ENCODE assay signal across 30 cellular contexts in genomic region chr12:126763359-126763758, GRCh38.
"Had no signal": no experiment of that assay in that cellular context is flagged by ENCODE, and none has a peak within 500 bp of the region (broad histone marks: within the 10 kb centered on the region; RNA-seq: fewer than 3 reads in every experiment).

No MANE protein-coding gene starts in this region.

- ATAC-seq: activated CD8-positive, alpha-beta T cell treated with anti-CD3 and anti-CD28 coated beads, Interleukin-2, amount 10 ng/mL, durations not matched to agents 7 days and 5 days; activated naive CD8-positive, alpha-beta T cell treated with anti-CD3 and anti-CD28 coated beads, Interleukin-2, amount 50 U/mL, for 24 hours; K562; Panc1 had no signal

- H3K27ac Mint-ChIP-seq: activated CD8-positive, alpha-beta T cell treated with anti-CD3 and anti-CD28 coated beads, Interleukin-2, amount 10 ng/mL, durations not matched to agents 7 days and 5 days; activated naive CD8-positive, alpha-beta T cell; activated naive CD8-positive, alpha-beta T cell treated with anti-CD3 and anti-CD28 coated beads, Interleukin-2, amount 50 U/mL, for 24 hours; activated T-cell treated with anti-CD3 and anti-CD28 coated beads, Interleukin-2, amount 50 U/mL, for 24 hours; brain had no signal

- DNase-seq: activated CD4-positive, alpha-beta T cell treated with anti-CD3 and anti-CD28 coated beads for 1 hour; activated CD4-positive, alpha-beta T cell treated with anti-CD3 and anti-CD28 coated beads for 48 hours; activated CD4-positive, CD25-positive, alpha-beta regulatory T cell; activated CD8-positive, alpha-beta T cell treated with anti-CD3 and anti-CD28 coated beads, Interleukin-2, amount 10 ng/mL, durations not matched to agents 7 days and 5 days; activated gamma-delta T cell treated with Interleukin-2 at 50 U/mL for 16 hours; activated naive CD4-positive, alpha-beta T cell treated with anti-CD3 and anti-CD28 coated beads for 36 hours; activated naive CD8-positive, alpha-beta T cell treated with anti-CD3 and anti-CD28 coated beads, Interleukin-2, amount 50 U/mL, for 24 hours; activated T-cell treated with anti-CD3 and anti-CD28 coated beads, Interleukin-2, amount 50 U/mL, for 24 hours; anterior cingulate cortex; caudate nucleus; NCI-H1092 treated with DMSO at 0.1 percent for 48 hours; NCI-H1417; NCI-H146; NCI-H187; NCI-H2029 treated with DMSO at 0.1 percent for 48 hours; NCI-H2107; NCI-H2171; NCI-H2227 treated with DMSO at 0.1 percent for 48 hours; NCI-H446 treated with DMSO at 0.1 percent for 48 hours; NCI-H524; NCI-H69; SHP77; SJCRH30; T1000; WERI-Rb-1 had no signal

- H3K4me1 Mint-ChIP-seq: brain had no signal

- H3K36me3 ChIP-seq: SJCRH30, WERI-Rb-1 had no signal

- H3K4me1 ChIP-seq: SJCRH30 had no signal

- H3K4me3 ChIP-seq: K562, SJCRH30, SK-N-MC had no signal

- H3K36me3 Mint-ChIP-seq: brain had no signal

- H3K27me3 ChIP-seq: SJCRH30 had no signal

- H3K27ac ChIP-seq: SJCRH30, SK-N-MC, WERI-Rb-1 had no signal

- H3K9me3 ChIP-seq: SJCRH30 had no signal

- H3K27me3 Mint-ChIP-seq: activated naive CD8-positive, alpha-beta T cell treated with anti-CD3 and anti-CD28 coated beads, Interleukin-2, amount 50 U/mL, for 24 hours; activated T-cell treated with anti-CD3 and anti-CD28 coated beads, Interleukin-2, amount 50 U/mL, for 24 hours had no signal

- H3K4me3 Mint-ChIP-seq: activated CD8-positive, alpha-beta T cell treated with anti-CD3 and anti-CD28 coated beads, Interleukin-2, amount 10 ng/mL, durations not matched to agents 7 days and 5 days; activated naive CD4-positive, alpha-beta T cell treated with anti-CD3 and anti-CD28 coated beads for 36 hours; activated naive CD8-positive, alpha-beta T cell treated with anti-CD3 and anti-CD28 coated beads, Interleukin-2, amount 50 U/mL, for 24 hours; activated T-cell treated with anti-CD3 and anti-CD28 coated beads, Interleukin-2, amount 50 U/mL, for 24 hours; brain had no signal
